8 cellular contexts compared by ENCODE assay signal in the genomic region with DNA sequence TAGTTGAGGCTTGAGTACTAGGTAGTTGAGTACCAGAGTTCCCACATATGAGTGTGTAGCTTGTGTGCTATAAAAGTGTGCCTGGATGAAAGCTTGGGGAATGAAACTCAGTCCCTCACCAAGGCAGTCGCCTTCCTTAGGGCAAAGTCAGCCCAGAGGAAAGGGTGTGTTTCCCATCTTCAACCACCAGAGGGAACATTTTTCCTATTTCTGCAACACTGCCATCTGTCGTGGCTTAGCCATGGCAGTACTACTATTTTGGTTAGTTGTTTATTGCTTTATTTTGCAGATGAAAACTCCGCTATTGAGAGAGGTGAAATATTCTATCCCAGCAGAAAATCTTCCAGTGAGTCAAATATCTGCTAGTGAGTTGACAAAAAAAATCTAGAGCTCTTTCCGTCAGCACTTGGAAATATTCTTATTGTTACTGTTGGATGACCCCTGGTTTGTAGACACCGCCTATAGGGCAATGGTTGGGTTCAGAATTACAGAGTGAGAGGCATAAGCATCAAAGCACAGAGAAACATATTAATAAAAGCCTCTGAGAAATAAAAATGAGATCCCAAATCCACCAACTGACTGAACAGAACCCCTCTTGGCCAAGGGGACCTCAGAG.
DNase-seq lines count a peak whose midpoint lies in the region; ATAC-seq, FAIRE-seq and TF ChIP-seq lines count a peak whose summit lies in the region.

No MANE protein-coding gene starts in this region.

- no peak for TF ChIP-seq EP300 in H1 (IDR thresholded peaks at IDR 0.05; ENCODE audit: borderline replicate concordance in 1 of 2, low read depth in 2 of 2, low read length in 2 of 2)

- H3K79me1 ChIP-seq in IMR-90 (ENCODE audit: low read depth in 1 of 2, low read length in 2 of 2): no peaks in the 10 kb centered on the region
- H3K79me1 ChIP-seq in H1 (ENCODE audit: low read depth, low read length): no peaks in the 10 kb centered on the region

- BruUV-seq in IMR-90 (replicated peaks; lab: Mats Ljungman, UMichigan): no TSS peak

- intact Hi-C loops in IMR-90 (cut with micrococcal nuclease) (loop anchor here (1.0 to 5.0 kb wide), 3 partner anchors 234 to 743 kb away; no protein-coding TSS in a partner anchor), upper lobe of right lung (cut with DNase I) (no loop called here)

- H2AK5ac ChIP-seq in IMR-90 (ENCODE audit: low read depth, low read length): no peak overlapping the region
- H2AK5ac ChIP-seq in H1 (ENCODE audit: low read depth, low read length): no peak overlapping the region

- no peaks in the 10 kb centered on the region for H3K9me3 Mint-ChIP-seq in activated naive CD4-positive, alpha-beta T cell treated with anti-CD3 and anti-CD28 coated beads, Interleukin-2, amount 10 ng/mL, durations not matched to agents 7 days and 5 days

- H3K9ac ChIP-seq in IMR-90 (ENCODE audit: low read depth, low read length) (no peak overlapping the region), H1 (replicated peaks in 1 of 4; ENCODE audit: extremely low read depth in 1 of 4, low read depth in 3 of 4, low read length in 3 of 4) (no peak overlapping the region)

- H3K14ac ChIP-seq in IMR-90 (replicated peaks; ENCODE audit: low read depth, low read length): no peak overlapping the region
- no peak overlapping the region for H3K14ac ChIP-seq in H1 (ENCODE audit: insufficient read length)

- no peak overlapping the region for H3K27ac ChIP-seq in IMR-90 (ENCODE audit: insufficient read depth, low read length)
- no peak overlapping the region for H3K27ac ChIP-seq in RWPE2 (ENCODE audit: poor library complexity, severe bottlenecking)
- no peak overlapping the region for H3K27ac ChIP-seq in H1 (ENCODE audit: low read depth, low read length)
- H3K27ac ChIP-seq in upper lobe of right lung: no peak overlapping the region

- no peaks in the 10 kb centered on the region for H3K4me1 ChIP-seq in IMR-90 (ENCODE audit: control insufficient read depth, insufficient read depth, low read length)
- H3K4me1 ChIP-seq in RWPE2 (ENCODE audit: insufficient read depth, poor library complexity, severe bottlenecking): no peaks in the 10 kb centered on the region
- peaks cover 2 to 16% (median 13%) of the 10 kb centered on the region in 4 experiments; a peak in 5 of 7 replicates for H3K4me1 ChIP-seq in H1 (replicated peaks in 1 of 4; ENCODE audit: control insufficient read depth in 3 of 4, insufficient read depth in 4 of 4, low read length in 3 of 4)
- H3K4me1 ChIP-seq in upper lobe of right lung: peaks cover 10% of the 10 kb centered on the region

- H3K4me2 ChIP-seq in IMR-90 (ENCODE audit: low read depth, low read length): no peak overlapping the region
- H3K4me2 ChIP-seq in H1 (ENCODE audit: insufficient read depth in 1 of 2, low read depth in 2 of 2, low read length in 2 of 2): no peak overlapping the region

- TF ChIP-seq CTCF in IMR-90 (conservative IDR thresholded peaks at IDR 0.05; ENCODE audit: low read depth, low read length) (peak; percentile 88), RWPE2 (IDR thresholded peaks at IDR 0.05; ENCODE audit: poor library complexity, severe bottlenecking) (peak; percentile 79), H1 (IDR thresholded peaks at IDR 0.05; ENCODE audit: control extremely low read depth in 1 of 3, insufficient read depth in 1 of 3, low read depth in 1 of 3, low read length in 3 of 3) (peak; percentile 54 to 98 (median 90)), upper lobe of right lung (IDR thresholded peaks at IDR 0.05) (peak; percentile 86)

- H3K4ac ChIP-seq in IMR-90 (ENCODE audit: low read depth, low read length): no peak overlapping the region
- no peak overlapping the region for H3K4ac ChIP-seq in H1 (replicated peaks; ENCODE audit: insufficient read length, low read depth, low read length)

- in situ Hi-C loops in IMR-90 (cut with MboI; ENCODE audit: low sequenced_read_pairs): loop anchor here (5.0 to 25.0 kb wide), 2 partner anchors 237 to 392 kb away; no protein-coding TSS in a partner anchor

- H3K56ac ChIP-seq in IMR-90 (ENCODE audit: extremely low read depth, insufficient read depth, low read length): no peak overlapping the region
- no peak overlapping the region for H3K56ac ChIP-seq in H1 (replicated peaks; ENCODE audit: insufficient read length, low read depth, low read length)

- no peaks in the 10 kb centered on the region for H3K23me2 ChIP-seq in H1 (ENCODE audit: low read depth, low read length)

- H3K9me1 ChIP-seq in IMR-90 (ENCODE audit: insufficient read depth, low read length): no peaks in the 10 kb centered on the region

- H4K20me1 ChIP-seq in IMR-90 (ENCODE audit: insufficient read depth, low read length) (no peaks in the 10 kb centered on the region), H1 (replicated peaks in 1 of 2; ENCODE audit: control insufficient read depth in 1 of 2, insufficient read depth in 2 of 2, low read length in 2 of 2) (no peaks in the 10 kb centered on the region)

- no peaks in the 10 kb centered on the region for H3K79me2 ChIP-seq in H1 (ENCODE audit: control insufficient read depth in 1 of 2, insufficient read depth in 2 of 2, low read length in 2 of 2)

- CTCF ChIA-PET in activated naive CD4-positive, alpha-beta T cell treated with anti-CD3 and anti-CD28 coated beads, Interleukin-2, amount 10 ng/mL, durations not matched to agents 7 days and 5 days (lab: Charles Lee): interaction anchor here (0.6 to 5.0 kb wide), 10 partner anchors 11 to 762 kb away, joined by 3 to 27 read pairs (median 3); no protein-coding TSS in a partner anchor
- CTCF ChIA-PET in IMR-90 (lab: Yijun Ruan, JAX) (interaction anchor here (0.6 to 4.2 kb wide), 7 partner anchors 16 to 389 kb away, joined by 3 to 16 read pairs (median 4); no protein-coding TSS in a partner anchor), H1 (lab: Charles Lee; ENCODE audit: partially characterized antibody) (interaction anchor here (0.6 to 6.9 kb wide), 69 partner anchors 8 to 426 kb away, joined by 3 to 83 read pairs (median 5); a partner anchor contains a TSS)

- no peak overlapping the region for H4K5ac ChIP-seq in IMR-90 (ENCODE audit: low read depth, low read length)
- no peak overlapping the region for H4K5ac ChIP-seq in H1 (ENCODE audit: insufficient read length, low read depth, low read length)

- H3K18ac ChIP-seq in IMR-90 (ENCODE audit: low read depth, low read length): no peak overlapping the region
- H3K18ac ChIP-seq in H1 (ENCODE audit: extremely low read depth, low read length): no peak overlapping the region

- H2AFZ ChIP-seq in IMR-90 (replicated peaks; ENCODE audit: low read length, poor library complexity) (no peak overlapping the region), H1 (ENCODE audit: low read length) (0 out of 2 replicates have a peak overlapping the region, but pooled peaks have one; percentile 16)

- H2BK12ac ChIP-seq in H1 (ENCODE audit: low read depth, low read length): no peak overlapping the region

- DNase-seq in activated naive CD4-positive, alpha-beta T cell treated with anti-CD3 and anti-CD28 coated beads, Interleukin-2, amount 10 ng/mL, durations not matched to agents 7 days and 5 days: peak; percentile 29
- no peak for DNase-seq in activated naive CD4-positive, alpha-beta T cell treated with Interleukin-2 at 50 U/mL for 16 hours
- DNase-seq in IMR-90 (peak; percentile 52), RWPE2 (ENCODE audit: low spot score) (no peak), H1 (ENCODE audit: low read depth in 1 of 2, low spot score in 2 of 2) (peak; percentile 27 to 54), medulla oblongata (ENCODE audit: extremely low spot score) (peak; percentile 70), upper lobe of right lung (no peak)

- dilution Hi-C loops in IMR-90 (cut with HindIII; ENCODE audit: low sequenced_read_pairs, unreplicated experiment): loop anchor here (25.0 kb wide), 1 partner anchor 217 kb away; no protein-coding TSS in a partner anchor

- no peak overlapping the region for H3K27ac Mint-ChIP-seq in activated naive CD4-positive, alpha-beta T cell treated with anti-CD3 and anti-CD28 coated beads, Interleukin-2, amount 10 ng/mL, durations not matched to agents 7 days and 5 days

- H2BK120ac ChIP-seq in IMR-90 (ENCODE audit: low read depth, low read length) (no peak overlapping the region), H1 (replicated peaks; ENCODE audit: low read depth, low read length) (peak overlapping the region; percentile 13)

- WGBS in IMR-90 (ENCODE audit: extremely low coverage in 2 of 2, insufficient read length in 1 of 2), 2 experiments: no CpG with 5 or more reads among the region's 5 CpGs
- 40% methylated on average over 5 of the region's 5 CpGs; no CpG with 5 or more reads in 1 of the 2 experiments for WGBS in H1 (ENCODE audit: extremely low coverage in 1 of 2, insufficient coverage in 1 of 2, insufficient read length in 1 of 2, insufficient replicate concordance in 2 of 2, low coverage in 1 of 2, low lambda C conversion rate in 2 of 2, missing lambda C conversion rate in 1 of 2), 2 experiments

- H2BK15ac ChIP-seq in IMR-90 (ENCODE audit: low read depth, low read length) (no peak overlapping the region), H1 (ENCODE audit: low read length) (no peak overlapping the region)

- no peak overlapping the region for H3K4me3 Mint-ChIP-seq in activated naive CD4-positive, alpha-beta T cell treated with anti-CD3 and anti-CD28 coated beads, Interleukin-2, amount 10 ng/mL, durations not matched to agents 7 days and 5 days

- ATAC-seq in GM21528 (IDR thresholded peaks at IDR 0.05; ENCODE audit: low FRiP score, unreplicated experiment) (peak; percentile 50), IMR-90 (ENCODE audit: low read depth) (peak; percentile 95), RWPE2 (ENCODE audit: low read depth) (peak; percentile 70), upper lobe of right lung (peak; percentile 93)

- no peaks in the 10 kb centered on the region for H3K4me1 Mint-ChIP-seq in activated naive CD4-positive, alpha-beta T cell treated with anti-CD3 and anti-CD28 coated beads, Interleukin-2, amount 10 ng/mL, durations not matched to agents 7 days and 5 days

- POLR2A ChIA-PET in IMR-90 (lab: Charles Lee; ENCODE audit: unreplicated experiment) (no interaction called here), H1 (lab: Charles Lee; ENCODE audit: partially characterized antibody) (no interaction called here)

- H2BK20ac ChIP-seq in IMR-90 (ENCODE audit: low read depth, low read length) (no peak overlapping the region), H1 (ENCODE audit: low read length) (no peak overlapping the region)

- FAIRE-seq in H1 (lab: Jason Lieb, UNC): peak; percentile 85

- no peak overlapping the region for H3K4me3 ChIP-seq in IMR-90 (ENCODE audit: insufficient read depth, low read depth, low read length)
- no peak overlapping the region for H3K4me3 ChIP-seq in RWPE2 (ENCODE audit: severe bottlenecking)
- H3K4me3 ChIP-seq in H1 (ENCODE audit: extremely low read depth in 1 of 4, insufficient read depth in 2 of 4, low read depth in 3 of 4, low read length in 4 of 4): no peak overlapping the region
- H3K4me3 ChIP-seq in upper lobe of right lung: no peak overlapping the region

- H2BK5ac ChIP-seq in IMR-90 (ENCODE audit: low read depth, low read length, poor library complexity, severe bottlenecking) (no peak overlapping the region), H1 (ENCODE audit: low read depth, low read length) (no peak overlapping the region)

- no peak overlapping the region for H4K8ac ChIP-seq in IMR-90 (ENCODE audit: low read depth in 2 of 2, low read length in 2 of 2)
- H4K8ac ChIP-seq in H1 (ENCODE audit: extremely low read depth, insufficient read depth, low read length): no peak overlapping the region

- no peaks in the 10 kb centered on the region for H3K36me3 ChIP-seq in IMR-90 (ENCODE audit: control insufficient read depth, insufficient read depth, low read length)
- H3K36me3 ChIP-seq in RWPE2 (ENCODE audit: low read depth): no peaks in the 10 kb centered on the region
- no peaks in the 10 kb centered on the region for H3K36me3 ChIP-seq in H1 (ENCODE audit: control insufficient read depth in 2 of 4, insufficient read depth in 4 of 4, low read length in 3 of 4)
- no peaks in the 10 kb centered on the region for H3K36me3 ChIP-seq in upper lobe of right lung

- no peaks in the 10 kb centered on the region; the same call in 1 of the 2 replicates for H3K27me3 ChIP-seq in IMR-90 (ENCODE audit: control insufficient read depth, insufficient read depth, low read length)
- no peaks in the 10 kb centered on the region for H3K27me3 ChIP-seq in RWPE2 (ENCODE audit: insufficient read depth, poor library complexity, severe bottlenecking)
- H3K27me3 ChIP-seq in H1 (replicated peaks in 1 of 4; ENCODE audit: control insufficient read depth in 3 of 4, extremely low read depth in 1 of 4, insufficient read depth in 3 of 4, low read length in 3 of 4): no peaks in the 10 kb centered on the region
- H3K27me3 ChIP-seq in upper lobe of right lung: no peaks in the 10 kb centered on the region

- H4K91ac ChIP-seq in IMR-90 (ENCODE audit: insufficient read depth, low read depth, low read length) (no peak overlapping the region), H1 (replicated peaks; ENCODE audit: insufficient read length, low read length) (no peak overlapping the region)

- TF ChIP-seq RAD21 in IMR-90 (IDR thresholded peaks at IDR 0.05; ENCODE audit: low read length) (peak; percentile 71), H1 (IDR thresholded peaks at IDR 0.05 in 1 of 2, conservative IDR thresholded peaks at IDR 0.05 in 1 of 2; ENCODE audit: low read depth in 2 of 2, low read length in 2 of 2) (peak; percentile 91 to 93)

- H3K36me3 Mint-ChIP-seq in activated naive CD4-positive, alpha-beta T cell treated with anti-CD3 and anti-CD28 coated beads, Interleukin-2, amount 10 ng/mL, durations not matched to agents 7 days and 5 days: no peaks in the 10 kb centered on the region

- H3K9me3 ChIP-seq in IMR-90 (ENCODE audit: control insufficient read depth, insufficient read depth, low read length): no peaks in the 10 kb centered on the region
- no peaks in the 10 kb centered on the region for H3K9me3 ChIP-seq in RWPE2 (ENCODE audit: severe bottlenecking)
- H3K9me3 ChIP-seq in H1 (ENCODE audit: insufficient read depth in 2 of 2, low read depth in 1 of 2, low read length in 1 of 2): no peaks in the 10 kb centered on the region
- H3K9me3 ChIP-seq in upper lobe of right lung: no peaks in the 10 kb centered on the region

- H3K23ac ChIP-seq in IMR-90 (ENCODE audit: low read depth, low read length) (no peak overlapping the region), H1 (ENCODE audit: insufficient read length) (no peak overlapping the region)

- no peaks in the 10 kb centered on the region for H3K27me3 Mint-ChIP-seq in activated naive CD4-positive, alpha-beta T cell treated with anti-CD3 and anti-CD28 coated beads, Interleukin-2, amount 10 ng/mL, durations not matched to agents 7 days and 5 days

- no peak for TF ChIP-seq POLR2A in IMR-90 (IDR thresholded peaks at IDR 0.05; ENCODE audit: low read depth, low read length)
- no peak for TF ChIP-seq POLR2A in H1 (IDR thresholded peaks at IDR 0.05; ENCODE audit: control extremely low read depth in 1 of 2, low read depth in 2 of 2, low read length in 2 of 2)

- no peak overlapping the region for H2AK9ac ChIP-seq in IMR-90 (replicated peaks; ENCODE audit: low read depth, low read length, poor library complexity)

Comparison
In these comparisons a context has a peak if more than half of its experiments do, and no peak if none do; other contexts are left out.
1. DNase-seq: peak in activated naive CD4-positive, alpha-beta T cell treated with anti-CD3 and anti-CD28 coated beads, Interleukin-2, amount 10 ng/mL, durations not matched to agents 7 days and 5 days (single experiment), IMR-90 (single experiment), H1 (2 of 2) and medulla oblongata (single experiment); none in activated naive CD4-positive, alpha-beta T cell treated with Interleukin-2 at 50 U/mL for 16 hours (single experiment), RWPE2 (single experiment) and upper lobe of right lung (single experiment).
2. Peak in every context shown above with its lines, with median percentiles within 50 percentile points of each other: ATAC-seq and CTCF ChIP-seq.